17 cellular contexts compared by ENCODE assay signal in the genomic region with DNA sequence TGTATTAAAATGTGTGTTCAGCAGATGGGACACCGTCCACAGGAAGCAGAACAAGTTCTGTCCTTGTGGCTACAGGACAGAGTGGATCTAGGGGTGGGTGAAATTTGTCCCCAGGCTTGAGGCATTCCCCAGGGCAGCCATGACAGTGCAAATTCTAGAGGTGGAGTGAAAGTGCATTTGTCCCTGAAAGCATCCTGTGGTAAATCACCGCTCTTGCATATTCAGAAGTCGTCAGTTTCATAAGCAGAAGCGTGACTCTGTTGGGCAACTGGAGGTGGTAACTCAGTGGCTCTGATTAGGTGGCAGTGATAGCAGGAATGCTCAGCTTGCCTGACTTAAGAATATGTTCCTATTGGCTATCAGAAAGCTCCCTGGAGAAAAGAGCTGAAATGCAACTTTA.
DNase-seq lines count a peak whose midpoint lies in the region; ATAC-seq and TF ChIP-seq lines count a peak whose summit lies in the region.
"Had no signal": no experiment of that assay in that cellular context is flagged by ENCODE, and none has a peak within 500 bp of the region (broad histone marks: within the 10 kb centered on the region; RNA-seq: fewer than 3 reads in every experiment).

No MANE protein-coding gene starts in this region.

- H3K27ac Mint-ChIP-seq in GM23338: peak overlapping the region; percentile 90
- H3K27ac Mint-ChIP-seq in stimulated activated effector memory CD8-positive, alpha-beta T cell treated with anti-CD3 and anti-CD28 coated beads, Interleukin-12 subunit alpha, Interleukin-12 subunit beta, amount 100 ng/mL, for 72 hours: no peak overlapping the region
- no peak overlapping the region for H3K27ac Mint-ChIP-seq in activated naive CD4-positive, alpha-beta T cell treated with anti-CD3 and anti-CD28 coated beads, Interleukin-2, amount 50 U/mL, for 72 hours
- H3K27ac Mint-ChIP-seq: nephron progenitor cell had no signal

- no peak overlapping the region for H3K27ac ChIP-seq in GM23338 (ENCODE audit: low read depth)
- H3K27ac ChIP-seq in KMS-11: no peak overlapping the region
- H3K27ac ChIP-seq: ascending aorta, GM23248 had no signal

- no peak overlapping the region for H3K4me3 ChIP-seq in GM23338
- no peak overlapping the region for H3K4me3 ChIP-seq in KMS-11 (IDR thresholded peaks at IDR 0.05; ENCODE audit: insufficient read depth, low read depth, low read length)
- H3K4me3 ChIP-seq: ascending aorta, GM23248, smooth muscle cell had no signal

- H4K20me1 ChIP-seq in GM23338 (replicated peaks; ENCODE audit: insufficient read depth): no peaks in the 10 kb centered on the region
- no peaks in the 10 kb centered on the region for H4K20me1 ChIP-seq in KMS-11 (ENCODE audit: insufficient read depth)

- H3K36me3 ChIP-seq in GM23338 (ENCODE audit: insufficient read depth): no peaks in the 10 kb centered on the region
- H3K36me3 ChIP-seq in KMS-11 (ENCODE audit: insufficient read depth): no peaks in the 10 kb centered on the region
- H3K36me3 ChIP-seq: ascending aorta had no signal

- DNase-seq in NK-92 treated with Interleukin-12 subunit alpha and Interleukin-12 subunit beta, amount 100 ng/mL, for 24 hours (lab: John Stamatoyannopoulos, UW): peak; percentile 18
- DNase-seq in NK-92 (lab: John Stamatoyannopoulos, UW; ENCODE audit: unreplicated experiment) (no peak), GM23338 (ENCODE audit: low spot score) (no peak), globus pallidus (ENCODE audit: low spot score) (no peak)
- no peak for DNase-seq in stimulated activated effector memory CD8-positive, alpha-beta T cell treated with anti-CD3 and anti-CD28 coated beads, Interleukin-12 subunit alpha, Interleukin-12 subunit beta, amount 100 ng/mL, for 72 hours (ENCODE audit: low spot score in 2 of 2)
- no peak for DNase-seq in activated naive CD4-positive, alpha-beta T cell treated with anti-CD3 and anti-CD28 coated beads, Interleukin-2, amount 50 U/mL, for 72 hours (ENCODE audit: low spot score in 2 of 2)
- DNase-seq in central memory CD4-positive, alpha-beta T cell: no peak
- DNase-seq: Calu3; effector CD4-positive, alpha-beta T cell; GM23248; left cardiac atrium; NCI-H446 treated with DMSO at 0.1 percent for 48 hours; nephron progenitor cell; SHP77 had no signal

- H3K9ac ChIP-seq in KMS-11: no peak overlapping the region
- H3K9ac ChIP-seq: GM23248 had no signal

- H3K9me3 Mint-ChIP-seq in GM23338: no peaks in the 10 kb centered on the region
- no peaks in the 10 kb centered on the region for H3K9me3 Mint-ChIP-seq in stimulated activated effector memory CD8-positive, alpha-beta T cell treated with anti-CD3 and anti-CD28 coated beads, Interleukin-12 subunit alpha, Interleukin-12 subunit beta, amount 100 ng/mL, for 72 hours
- no peaks in the 10 kb centered on the region for H3K9me3 Mint-ChIP-seq in activated naive CD4-positive, alpha-beta T cell treated with anti-CD3 and anti-CD28 coated beads, Interleukin-2, amount 50 U/mL, for 72 hours
- H3K9me3 Mint-ChIP-seq: nephron progenitor cell had no signal

- H3K9me2 ChIP-seq in GM23338 (ENCODE audit: insufficient read depth): no peaks in the 10 kb centered on the region

- H3K4me2 ChIP-seq in GM23338 (no peak overlapping the region), KMS-11 (peak overlapping the region; percentile 47)
- H3K4me2 ChIP-seq: smooth muscle cell had no signal

- peaks cover 2% of the 10 kb centered on the region for H3K27me3 Mint-ChIP-seq in GM23338 (ENCODE audit: insufficient read depth, low read depth, poor library complexity)

- ATAC-seq in GM23338: no peak; the same call in 2 of the 3 replicates
- peak; percentile 80 for ATAC-seq in stimulated activated effector memory CD8-positive, alpha-beta T cell treated with anti-CD3 and anti-CD28 coated beads, Interleukin-12 subunit alpha, Interleukin-12 subunit beta, amount 100 ng/mL, for 72 hours
- no peak for ATAC-seq in activated naive CD4-positive, alpha-beta T cell treated with anti-CD3 and anti-CD28 coated beads, Interleukin-2, amount 50 U/mL, for 72 hours
- ATAC-seq: left cardiac atrium had no signal

- peak overlapping the region; percentile 4; the same call in 1 of the 2 replicates for H2AFZ ChIP-seq in GM23338
- no peak overlapping the region for H2AFZ ChIP-seq in KMS-11 (ENCODE audit: low read depth)
- H2AFZ ChIP-seq: GM23248 had no signal

- H3K36me3 Mint-ChIP-seq in GM23338 (ENCODE audit: low read depth): no peaks in the 10 kb centered on the region
- no peaks in the 10 kb centered on the region for H3K36me3 Mint-ChIP-seq in stimulated activated effector memory CD8-positive, alpha-beta T cell treated with anti-CD3 and anti-CD28 coated beads, Interleukin-12 subunit alpha, Interleukin-12 subunit beta, amount 100 ng/mL, for 72 hours
- no peaks in the 10 kb centered on the region for H3K36me3 Mint-ChIP-seq in activated naive CD4-positive, alpha-beta T cell treated with anti-CD3 and anti-CD28 coated beads, Interleukin-2, amount 50 U/mL, for 72 hours

- no peaks in the 10 kb centered on the region for H3K79me2 ChIP-seq in GM23338 (replicated peaks; ENCODE audit: insufficient read depth)
- H3K79me2 ChIP-seq in KMS-11 (ENCODE audit: insufficient read depth, low read depth): no peaks in the 10 kb centered on the region

- no peak for TF ChIP-seq CTCF in GM23338 (conservative IDR thresholded peaks at IDR 0.05; ENCODE audit: low read depth in 2 of 2)
- TF ChIP-seq CTCF in KMS-11 (conservative IDR thresholded peaks at IDR 0.05; ENCODE audit: low read depth, low read length): no peak

- H3F3A ChIP-seq in GM23338 (replicated peaks; ENCODE audit: low read depth): no peaks in the 10 kb centered on the region

- H3K27me3 ChIP-seq in GM23338 (ENCODE audit: insufficient read depth) (no peaks in the 10 kb centered on the region), KMS-11 (ENCODE audit: insufficient read depth, low read depth) (peaks cover 36% of the 10 kb centered on the region; the same call in 1 of the 2 replicates)

- peaks cover 17% of the 10 kb centered on the region for H3K4me1 Mint-ChIP-seq in GM23338
- peaks cover 6% of the 10 kb centered on the region for H3K4me1 Mint-ChIP-seq in stimulated activated effector memory CD8-positive, alpha-beta T cell treated with anti-CD3 and anti-CD28 coated beads, Interleukin-12 subunit alpha, Interleukin-12 subunit beta, amount 100 ng/mL, for 72 hours

- H3K4me3 Mint-ChIP-seq in GM23338: no peak overlapping the region
- H3K4me3 Mint-ChIP-seq in stimulated activated effector memory CD8-positive, alpha-beta T cell treated with anti-CD3 and anti-CD28 coated beads, Interleukin-12 subunit alpha, Interleukin-12 subunit beta, amount 100 ng/mL, for 72 hours: no peak overlapping the region
- H3K4me3 Mint-ChIP-seq: nephron progenitor cell had no signal

- H3K4me1 ChIP-seq in GM23338 (ENCODE audit: insufficient read depth) (no peaks in the 10 kb centered on the region; the same call in 1 of the 2 replicates), KMS-11 (ENCODE audit: low read depth, poor library complexity, severe bottlenecking) (peaks cover 18% of the 10 kb centered on the region)
- H3K4me1 ChIP-seq: ascending aorta had no signal

TF ChIP-seq in GM23338, 12 proteins besides CTCF, POLR2A, EP300 and RAD21 (continues in another document):
- TF ChIP-seq CREB1 (CRISPR knock-in tag; IDR thresholded peaks at IDR 0.05; ENCODE audit: low read depth) (no peak), REST (IDR thresholded peaks at IDR 0.05; ENCODE audit: unreplicated experiment) (no peak)
